15 cellular contexts compared by ENCODE assay signal in the genomic region with DNA sequence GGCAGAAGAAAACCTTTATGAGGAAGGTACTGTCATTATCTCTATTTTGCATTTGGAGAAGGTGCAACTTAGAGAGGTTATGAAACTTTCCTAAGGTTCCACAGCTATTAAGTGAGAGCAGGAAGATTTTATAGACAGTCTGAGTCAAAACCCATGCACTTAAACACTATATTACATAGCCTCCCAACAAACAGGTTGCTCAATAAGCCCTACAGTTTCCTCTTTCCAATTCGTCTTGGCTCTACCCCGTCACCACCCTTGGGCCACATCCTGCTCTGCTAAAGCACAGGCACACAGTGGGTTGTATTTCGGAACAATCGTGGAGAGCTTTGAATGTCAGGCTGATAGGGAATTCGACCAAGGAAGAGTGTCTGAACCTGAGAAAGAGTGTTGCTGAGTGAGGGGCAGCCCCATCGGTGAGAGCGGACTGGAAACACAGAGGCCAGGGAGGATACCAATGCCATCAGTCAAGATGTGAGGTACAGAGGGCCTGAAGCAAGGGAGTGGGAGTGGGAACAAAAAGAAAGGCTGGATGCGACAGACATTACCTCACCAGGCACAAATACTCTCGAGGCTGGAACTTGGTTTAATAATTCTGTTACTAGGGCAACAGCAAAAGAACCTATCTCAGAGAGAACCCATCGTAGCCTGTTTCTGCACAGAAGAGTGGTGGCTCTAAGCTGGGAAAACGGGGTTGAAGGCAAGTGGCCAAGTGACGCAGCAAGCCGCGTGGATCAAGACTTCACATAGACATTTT. TPM values are rescaled to one million over a fixed set of nuclear protein-coding genes. Genes with fewer than 3 reads are reported as not detected.
A peak's percentile ranks its signal among the peaks of the same experiment; 100 is the strongest.
DNase-seq lines count a peak whose midpoint lies in the region; FAIRE-seq and TF ChIP-seq lines count a peak whose summit lies in the region.
"Had no signal": no experiment of that assay in that cellular context is flagged by ENCODE, and none has a peak within 500 bp of the region (broad histone marks: within the 10 kb centered on the region; RNA-seq: fewer than 3 reads in every experiment).

No MANE protein-coding gene starts in this region.

- H2AK5ac ChIP-seq in H1 (ENCODE audit: low read depth, low read length): no peak overlapping the region

- H3K79me1 ChIP-seq in H1 (ENCODE audit: low read depth, low read length): no peaks in the 10 kb centered on the region

- no peak overlapping the region for H2BK20ac ChIP-seq in H1 (ENCODE audit: low read length)

- peak overlapping the region; percentile 19 for H2AFZ ChIP-seq in H1 (ENCODE audit: low read length)

- in situ Hi-C loops in GM13977 (cut with MboI; ENCODE audit: low pct_unique_long_range_greater_than_20kb, low sequenced_read_pairs, unreplicated experiment): no loop called here

- no peak overlapping the region for H3K14ac ChIP-seq in H1 (ENCODE audit: insufficient read length)

- POLR2A ChIA-PET in HEK293 (lab: Yijun Ruan, JAX) (no interaction called here), H1 (lab: Charles Lee; ENCODE audit: partially characterized antibody) (no interaction called here)

- TF ChIP-seq EP300 in H1 (IDR thresholded peaks at IDR 0.05; ENCODE audit: borderline replicate concordance in 1 of 2, low read depth in 2 of 2, low read length in 2 of 2): no peak

- no peak for FAIRE-seq in H1 (lab: Jason Lieb, UNC)

- no peaks in the 10 kb centered on the region for H3K36me3 ChIP-seq in HEK293 (ENCODE audit: control insufficient read depth in 2 of 2, insufficient read depth in 1 of 2, low read length in 2 of 2)
- H3K36me3 ChIP-seq in H1 (ENCODE audit: control insufficient read depth in 2 of 4, insufficient read depth in 4 of 4, low read length in 3 of 4): no peaks in the 10 kb centered on the region
- H3K36me3 ChIP-seq: BE2C, SJSA1 had no signal

- H4K8ac ChIP-seq in H1 (ENCODE audit: extremely low read depth, insufficient read depth, low read length): no peak overlapping the region

- H3K4me1 ChIP-seq in HEK293 (ENCODE audit: control insufficient read depth, insufficient read depth, low read length): peaks cover under 1% of the 10 kb centered on the region; the same call in 1 of the 2 replicates
- H3K4me1 ChIP-seq in H1 (replicated peaks in 1 of 4; ENCODE audit: control insufficient read depth in 3 of 4, insufficient read depth in 4 of 4, low read length in 3 of 4): peaks cover 0 to 4% (median 0%) of the 10 kb centered on the region in 4 experiments; a peak in 1 of 7 replicates
- H3K4me1 ChIP-seq: BE2C had no signal

- no peak for TF ChIP-seq POLR2A in H1 (IDR thresholded peaks at IDR 0.05; ENCODE audit: control extremely low read depth in 1 of 2, low read depth in 2 of 2, low read length in 2 of 2)

- H3K4me2 ChIP-seq in H1 (ENCODE audit: insufficient read depth in 1 of 2, low read depth in 2 of 2, low read length in 2 of 2): no peak overlapping the region

- H3K23ac ChIP-seq in H1 (ENCODE audit: insufficient read length): no peak overlapping the region

- 72% methylated on average over 14 of the region's 14 CpGs; no CpG with 5 or more reads in 1 of the 2 experiments for WGBS in H1 (ENCODE audit: extremely low coverage in 1 of 2, insufficient coverage in 1 of 2, insufficient read length in 1 of 2, insufficient replicate concordance in 2 of 2, low coverage in 1 of 2, low lambda C conversion rate in 2 of 2, missing lambda C conversion rate in 1 of 2), 2 experiments

- H2BK120ac ChIP-seq in H1 (replicated peaks; ENCODE audit: low read depth, low read length): no peak overlapping the region

- CTCF ChIA-PET in HEK293 (lab: Yijun Ruan, JAX): no interaction called here
- CTCF ChIA-PET in H1 (lab: Charles Lee; ENCODE audit: partially characterized antibody): no interaction called here

- H3K4ac ChIP-seq in H1 (replicated peaks; ENCODE audit: insufficient read length, low read depth, low read length): no peak overlapping the region

- H2BK12ac ChIP-seq in H1 (ENCODE audit: low read depth, low read length): no peak overlapping the region

- no peak for TF ChIP-seq CTCF in HEK293 (tag by site-specific recombination; IDR thresholded peaks at IDR 0.05)
- no peak for TF ChIP-seq CTCF in H1 (IDR thresholded peaks at IDR 0.05; ENCODE audit: control extremely low read depth in 1 of 3, insufficient read depth in 1 of 3, low read depth in 1 of 3, low read length in 3 of 3)
- TF ChIP-seq CTCF in GM13977 (IDR thresholded peaks at IDR 0.05; ENCODE audit: extremely low read depth, insufficient read depth, missing control alignments): no peak

- H3K27ac ChIP-seq in HEK293 (ENCODE audit: extremely low read depth, low read depth, low read length) (no peak overlapping the region), H1 (ENCODE audit: low read depth, low read length) (no peak overlapping the region)
- H3K27ac ChIP-seq: SJSA1 had no signal

- no peak overlapping the region for H4K91ac ChIP-seq in H1 (replicated peaks; ENCODE audit: insufficient read length, low read length)

- H4K20me1 ChIP-seq in H1 (replicated peaks in 1 of 2; ENCODE audit: control insufficient read depth in 1 of 2, insufficient read depth in 2 of 2, low read length in 2 of 2): no peaks in the 10 kb centered on the region

- H3K79me2 ChIP-seq in H1 (ENCODE audit: control insufficient read depth in 1 of 2, insufficient read depth in 2 of 2, low read length in 2 of 2): no peaks in the 10 kb centered on the region

- H2BK15ac ChIP-seq in H1 (ENCODE audit: low read length): no peak overlapping the region

- H3K27me3 ChIP-seq in H1 (replicated peaks in 1 of 4; ENCODE audit: control insufficient read depth in 3 of 4, extremely low read depth in 1 of 4, insufficient read depth in 3 of 4, low read length in 3 of 4): no peaks in the 10 kb centered on the region; a peak in 1 of 7 replicates
- H3K27me3 ChIP-seq: SJSA1 had no signal

- no peak overlapping the region for H3K9ac ChIP-seq in H1 (replicated peaks in 1 of 4; ENCODE audit: extremely low read depth in 1 of 4, low read depth in 3 of 4, low read length in 3 of 4)

- no peaks in the 10 kb centered on the region for H3K9me3 ChIP-seq in HEK293 (ENCODE audit: control insufficient read depth, insufficient read depth, low read depth, low read length)
- no peaks in the 10 kb centered on the region for H3K9me3 ChIP-seq in H1 (ENCODE audit: insufficient read depth in 2 of 2, low read depth in 1 of 2, low read length in 1 of 2)
- H3K9me3 ChIP-seq: BE2C, SJSA1 had no signal

- no peak overlapping the region for H3K56ac ChIP-seq in H1 (replicated peaks; ENCODE audit: insufficient read length, low read depth, low read length)

- no peak overlapping the region for H2BK5ac ChIP-seq in H1 (ENCODE audit: low read depth, low read length)

- no peak for TF ChIP-seq RAD21 in H1 (IDR thresholded peaks at IDR 0.05 in 1 of 2, conservative IDR thresholded peaks at IDR 0.05 in 1 of 2; ENCODE audit: low read depth in 2 of 2, low read length in 2 of 2)

- no peak overlapping the region for H3K18ac ChIP-seq in H1 (ENCODE audit: extremely low read depth, low read length)

- H3K4me3 ChIP-seq in HEK293 (ENCODE audit: low read depth, low read length): no peak overlapping the region
- no peak overlapping the region for H3K4me3 ChIP-seq in H1 (ENCODE audit: extremely low read depth in 1 of 4, insufficient read depth in 2 of 4, low read depth in 3 of 4, low read length in 4 of 4)
- H3K4me3 ChIP-seq: SJSA1 had no signal

- H4K5ac ChIP-seq in H1 (ENCODE audit: insufficient read length, low read depth, low read length): no peak overlapping the region

- no peaks in the 10 kb centered on the region for H3K23me2 ChIP-seq in H1 (ENCODE audit: low read depth, low read length)

- peak; percentile 25 to 26 for DNase-seq in AML-193 (lab: John Stamatoyannopoulos, UW)
- DNase-seq in NOMO-1 treated with dmso at 0.1 percent for 144 hours (lab: John Stamatoyannopoulos, UW; ENCODE audit: unreplicated experiment): peak; percentile 89
- DNase-seq in H1 (ENCODE audit: low read depth in 1 of 2, low spot score in 2 of 2): no peak
- no peak for DNase-seq in GF-D8 (lab: John Stamatoyannopoulos, UW)
- DNase-seq in 8988T: no peak
- no peak for DNase-seq in GM13977 (ENCODE audit: low spot score)
- DNase-seq: ACHN; BE2C; CD8-positive, alpha-beta memory T cell; Karpas-422; NCI-H446 treated with DMSO at 0.1 percent for 48 hours; RPMI8226 had no signal

TF ChIP-seq in HEK293, 187 proteins besides CTCF, POLR2A, EP300 and RAD21 (continues in another document):
- TF ChIP-seq ZNF23 (tag by site-specific recombination; IDR thresholded peaks at IDR 0.05; ENCODE audit: borderline replicate concordance) (no peak), ZNF654 (tag by site-specific recombination; IDR thresholded peaks at IDR 0.05; ENCODE audit: low read depth) (no peak)
- TF ChIP-seq, protein P1, sequence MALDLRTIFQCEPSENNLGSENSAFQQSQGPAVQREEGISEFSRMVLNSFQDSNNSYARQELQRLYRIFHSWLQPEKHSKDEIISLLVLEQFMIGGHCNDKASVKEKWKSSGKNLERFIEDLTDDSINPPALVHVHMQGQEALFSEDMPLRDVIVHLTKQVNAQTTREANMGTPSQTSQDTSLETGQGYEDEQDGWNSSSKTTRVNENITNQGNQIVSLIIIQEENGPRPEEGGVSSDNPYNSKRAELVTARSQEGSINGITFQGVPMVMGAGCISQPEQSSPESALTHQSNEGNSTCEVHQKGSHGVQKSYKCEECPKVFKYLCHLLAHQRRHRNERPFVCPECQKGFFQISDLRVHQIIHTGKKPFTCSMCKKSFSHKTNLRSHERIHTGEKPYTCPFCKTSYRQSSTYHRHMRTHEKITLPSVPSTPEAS (tag by site-specific recombination; IDR thresholded peaks at IDR 0.05): no peak

TF ChIP-seq in H1, 55 proteins besides CTCF, POLR2A, EP300 and RAD21:
- TF ChIP-seq KDM4A (IDR thresholded peaks at IDR 0.05; ENCODE audit: low read depth, low read length, severe bottlenecking): no peak
- no peak for TF ChIP-seq SIN3A (conservative IDR thresholded peaks at IDR 0.05 in 1 of 2, IDR thresholded peaks at IDR 0.05 in 1 of 2; ENCODE audit: low read depth in 1 of 2, low read length in 2 of 2)
- no peak for TF ChIP-seq SRF (IDR thresholded peaks at IDR 0.05; ENCODE audit: low read depth, low read length)
- no peak for TF ChIP-seq POLR2AphosphoS5 (IDR thresholded peaks at IDR 0.05; ENCODE audit: low read depth, low read length)

RNA-seq across cellular contexts. Expression of a gene that starts 6.3 kb away (rescaled TPM):
- not detected in 2 replicates for total RNA-seq in H1 (2021; fragmentation: NEBNext Ultra II Directional; extraction: Animal tissue kit (Norgen Biotek cat#: 25700))
- 0.05 TPM in 1 of 2 replicates, not detected in the other for polyA plus RNA-seq in H1 (2011; rRNA removed)
- not detected for polyA plus RNA-seq in H1 (2011; cell fraction: cytosol; rRNA removed)
- not detected for polyA plus RNA-seq in H1 (2011; cell fraction: nucleus; rRNA removed)
- polyA plus RNA-seq in H1 (2012, experiment 1 of 2): not detected in 4 replicates
- not detected for polyA plus RNA-seq in H1 (2012, experiment 2 of 2)
- 0.08 TPM for polyA plus RNA-seq in H1 (2013, experiment 1 of 2)
- polyA plus RNA-seq in H1 (2013, experiment 2 of 2): 0.04 TPM
- polyA minus RNA-seq in H1 (2011; rRNA and poly(A)+ RNA removed): not detected in 2 replicates
- polyA minus RNA-seq in H1 (2011; cell fraction: cytosol; rRNA and poly(A)+ RNA removed): not detected
- polyA minus RNA-seq in H1 (2011; cell fraction: nucleus; rRNA and poly(A)+ RNA removed): 1.1 TPM
- total RNA-seq: CD8-positive, alpha-beta memory T cell; H4; SJSA1 had no signal
- polyA plus RNA-seq: CD8-positive, alpha-beta memory T cell had no signal

Comparison
In these comparisons a context has a peak if more than half of its experiments do, and no peak if none do; other contexts are left out.
1. DNase-seq: peak in AML-193 (2 of 2) and NOMO-1 treated with dmso at 0.1 percent for 144 hours (single experiment); none in H1 (0 of 2), GF-D8 (single experiment), 8988T (single experiment) and GM13977 (single experiment).